ENCODE assay signal across 8 cellular contexts in genomic region chr4:154506253-154506652, GRCh38. TPM values are rescaled to one million over a fixed set of nuclear protein-coding genes. Genes with fewer than 3 reads are reported as not detected.
DNase-seq lines count a peak whose midpoint lies in the region; ATAC-seq and TF ChIP-seq lines count a peak whose summit lies in the region.

No MANE protein-coding gene starts in this region.

- H3K27ac Mint-ChIP-seq in GM23338: no peak overlapping the region

- no peak overlapping the region for H3K4me3 ChIP-seq in GM23338
- H3K4me3 ChIP-seq in Peyer's patch: no peak overlapping the region
- no peak overlapping the region for H3K4me3 ChIP-seq in foreskin fibroblast (ENCODE audit: low read depth in 1 of 2, low read length in 2 of 2)
- H3K4me3 ChIP-seq in testis: no peak overlapping the region

- no peak overlapping the region for H2AFZ ChIP-seq in GM23338

- H3K4me1 ChIP-seq in GM23338 (ENCODE audit: insufficient read depth) (0 out of 2 replicates have a peak, but pooled peaks cover 3% of the 10 kb centered on the region), Peyer's patch (no peaks in the 10 kb centered on the region), testis (no peaks in the 10 kb centered on the region)

- peak; percentile 74 for ATAC-seq in GM23338
- ATAC-seq in HG03565 (IDR thresholded peaks at IDR 0.05; ENCODE audit: unreplicated experiment): no peak

- WGBS in testis, 2 donors: 19 to 31% methylated on average over 2 of the region's 2 CpGs

- H3K4me3 Mint-ChIP-seq in GM23338: no peak overlapping the region

- DNase-seq in COR-L47 (lab: John Stamatoyannopoulos, UW) (peak; percentile 14), GM23338 (ENCODE audit: low spot score) (peak; percentile 73), Peyer's patch (no peak), foreskin fibroblast (peak; percentile 26 to 72), testis (no peak), cerebellar nuclear complex (lab: John Stamatoyannopoulos, UW) (no peak)
- DNase-seq in activated CD4-positive, alpha-beta T cell treated with anti-CD3 and anti-CD28 coated beads for 1 hour: no peak

- peaks cover 19% of the 10 kb centered on the region for H3K4me1 Mint-ChIP-seq in GM23338

- H3K36me3 ChIP-seq in GM23338 (ENCODE audit: insufficient read depth) (no peaks in the 10 kb centered on the region), Peyer's patch (no peaks in the 10 kb centered on the region), testis (ENCODE audit: low read depth, missing control alignments) (no peaks in the 10 kb centered on the region)

- H3K9me3 ChIP-seq in Peyer's patch: no peaks in the 10 kb centered on the region
- H3K9me3 ChIP-seq in testis: no peaks in the 10 kb centered on the region

- H3K27me3 ChIP-seq in GM23338 (ENCODE audit: insufficient read depth) (no peaks in the 10 kb centered on the region), Peyer's patch (no peaks in the 10 kb centered on the region), testis (no peaks in the 10 kb centered on the region)

- peak; percentile 72 to 81 for TF ChIP-seq CTCF in GM23338 (conservative IDR thresholded peaks at IDR 0.05; ENCODE audit: low read depth in 2 of 2)
- TF ChIP-seq CTCF in Peyer's patch (IDR thresholded peaks at IDR 0.05): peak in 5 of 6 experiments; percentile 3 to 38 (median 33)
- peak; percentile 45 for TF ChIP-seq CTCF in foreskin fibroblast (IDR thresholded peaks at IDR 0.05; ENCODE audit: low read depth, low read length)
- TF ChIP-seq CTCF in testis (IDR thresholded peaks at IDR 0.05): peak; percentile 28 to 42 (median 39)

- TF ChIP-seq POLR2A in Peyer's patch (IDR thresholded peaks at IDR 0.05) (no peak), testis (IDR thresholded peaks at IDR 0.05) (no peak)

- H3K36me3 Mint-ChIP-seq in GM23338 (ENCODE audit: low read depth): no peaks in the 10 kb centered on the region

- no peak overlapping the region for H3K4me2 ChIP-seq in GM23338

- intact Hi-C loops in testis (cut with DNase I; ENCODE audit: low total_unique reads): no loop called here

- H3F3A ChIP-seq in GM23338 (replicated peaks; ENCODE audit: low read depth): no peaks in the 10 kb centered on the region

- H3K9me2 ChIP-seq in GM23338 (ENCODE audit: insufficient read depth): no peaks in the 10 kb centered on the region

- no peaks in the 10 kb centered on the region for H3K79me2 ChIP-seq in GM23338 (replicated peaks; ENCODE audit: insufficient read depth)

- H3K27ac ChIP-seq in GM23338 (ENCODE audit: low read depth) (no peak overlapping the region), Peyer's patch (no peak overlapping the region), testis (no peak overlapping the region)

- no peaks in the 10 kb centered on the region; the same call in 2 of the 3 replicates for H3K9me3 Mint-ChIP-seq in GM23338

- no peaks in the 10 kb centered on the region for H3K27me3 Mint-ChIP-seq in GM23338 (ENCODE audit: insufficient read depth, low read depth, poor library complexity)

- no peaks in the 10 kb centered on the region for H4K20me1 ChIP-seq in GM23338 (replicated peaks; ENCODE audit: insufficient read depth)

TF ChIP-seq in GM23338, 12 proteins besides CTCF, POLR2A, EP300 and RAD21 (continues in another document):
- TF ChIP-seq JUNB (IDR thresholded peaks at IDR 0.05; ENCODE audit: unreplicated experiment) (no peak), ZNF114 (CRISPR knock-in tag; IDR thresholded peaks at IDR 0.05) (no peak)
- TF ChIP-seq, protein P1, sequence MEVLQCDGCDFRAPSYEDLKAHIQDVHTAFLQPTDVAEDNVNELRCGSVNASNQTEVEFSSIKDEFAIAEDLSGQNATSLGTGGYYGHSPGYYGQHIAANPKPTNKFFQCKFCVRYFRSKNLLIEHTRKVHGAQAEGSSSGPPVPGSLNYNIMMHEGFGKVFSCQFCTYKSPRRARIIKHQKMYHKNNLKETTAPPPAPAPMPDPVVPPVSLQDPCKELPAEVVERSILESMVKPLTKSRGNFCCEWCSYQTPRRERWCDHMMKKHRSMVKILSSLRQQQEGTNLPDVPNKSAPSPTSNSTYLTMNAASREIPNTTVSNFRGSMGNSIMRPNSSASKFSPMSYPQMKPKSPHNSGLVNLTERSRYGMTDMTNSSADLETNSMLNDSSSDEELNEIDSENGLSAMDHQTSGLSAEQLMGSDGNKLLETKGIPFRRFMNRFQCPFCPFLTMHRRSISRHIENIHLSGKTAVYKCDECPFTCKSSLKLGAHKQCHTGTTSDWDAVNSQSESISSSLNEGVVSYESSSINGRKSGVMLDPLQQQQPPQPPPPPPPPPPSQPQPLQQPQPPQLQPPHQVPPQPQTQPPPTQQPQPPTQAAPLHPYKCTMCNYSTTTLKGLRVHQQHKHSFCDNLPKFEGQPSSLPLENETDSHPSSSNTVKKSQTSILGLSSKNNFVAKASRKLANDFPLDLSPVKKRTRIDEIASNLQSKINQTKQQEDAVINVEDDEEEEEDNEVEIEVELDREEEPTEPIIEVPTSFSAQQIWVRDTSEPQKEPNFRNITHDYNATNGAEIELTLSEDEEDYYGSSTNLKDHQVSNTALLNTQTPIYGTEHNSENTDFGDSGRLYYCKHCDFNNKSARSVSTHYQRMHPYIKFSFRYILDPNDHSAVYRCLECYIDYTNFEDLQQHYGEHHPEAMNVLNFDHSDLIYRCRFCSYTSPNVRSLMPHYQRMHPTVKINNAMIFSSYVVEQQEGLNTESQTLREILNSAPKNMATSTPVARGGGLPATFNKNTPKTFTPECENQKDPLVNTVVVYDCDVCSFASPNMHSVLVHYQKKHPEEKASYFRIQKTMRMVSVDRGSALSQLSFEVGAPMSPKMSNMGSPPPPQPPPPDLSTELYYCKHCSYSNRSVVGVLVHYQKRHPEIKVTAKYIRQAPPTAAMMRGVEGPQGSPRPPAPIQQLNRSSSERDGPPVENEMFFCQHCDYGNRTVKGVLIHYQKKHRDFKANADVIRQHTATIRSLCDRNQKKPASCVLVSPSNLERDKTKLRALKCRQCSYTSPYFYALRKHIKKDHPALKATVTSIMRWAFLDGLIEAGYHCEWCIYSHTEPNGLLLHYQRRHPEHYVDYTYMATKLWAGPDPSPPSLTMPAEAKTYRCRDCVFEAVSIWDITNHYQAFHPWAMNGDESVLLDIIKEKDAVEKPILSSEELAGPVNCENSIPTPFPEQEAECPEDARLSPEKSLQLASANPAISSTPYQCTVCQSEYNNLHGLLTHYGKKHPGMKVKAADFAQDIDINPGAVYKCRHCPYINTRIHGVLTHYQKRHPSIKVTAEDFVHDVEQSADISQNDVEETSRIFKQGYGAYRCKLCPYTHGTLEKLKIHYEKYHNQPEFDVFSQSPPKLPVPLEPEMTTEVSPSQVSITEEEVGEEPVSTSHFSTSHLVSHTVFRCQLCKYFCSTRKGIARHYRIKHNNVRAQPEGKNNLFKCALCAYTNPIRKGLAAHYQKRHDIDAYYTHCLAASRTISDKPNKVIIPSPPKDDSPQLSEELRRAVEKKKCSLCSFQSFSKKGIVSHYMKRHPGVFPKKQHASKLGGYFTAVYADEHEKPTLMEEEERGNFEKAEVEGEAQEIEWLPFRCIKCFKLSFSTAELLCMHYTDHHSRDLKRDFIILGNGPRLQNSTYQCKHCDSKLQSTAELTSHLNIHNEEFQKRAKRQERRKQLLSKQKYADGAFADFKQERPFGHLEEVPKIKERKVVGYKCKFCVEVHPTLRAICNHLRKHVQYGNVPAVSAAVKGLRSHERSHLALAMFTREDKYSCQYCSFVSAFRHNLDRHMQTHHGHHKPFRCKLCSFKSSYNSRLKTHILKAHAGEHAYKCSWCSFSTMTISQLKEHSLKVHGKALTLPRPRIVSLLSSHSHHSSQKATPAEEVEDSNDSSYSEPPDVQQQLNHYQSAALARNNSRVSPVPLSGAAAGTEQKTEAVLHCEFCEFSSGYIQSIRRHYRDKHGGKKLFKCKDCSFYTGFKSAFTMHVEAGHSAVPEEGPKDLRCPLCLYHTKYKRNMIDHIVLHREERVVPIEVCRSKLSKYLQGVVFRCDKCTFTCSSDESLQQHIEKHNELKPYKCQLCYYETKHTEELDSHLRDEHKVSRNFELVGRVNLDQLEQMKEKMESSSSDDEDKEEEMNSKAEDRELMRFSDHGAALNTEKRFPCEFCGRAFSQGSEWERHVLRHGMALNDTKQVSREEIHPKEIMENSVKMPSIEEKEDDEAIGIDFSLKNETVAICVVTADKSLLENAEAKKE (CRISPR knock-in tag; IDR thresholded peaks at IDR 0.05): no peak

RNA-seq across cellular contexts. Expression of gene DCHS2, which starts 14.7 kb away (rescaled TPM):
- total RNA-seq in GM23338 (2014; rRNA removed; shearing (Covaris generic)): 6.3 and 7.6 TPM in 2 replicates
- 0.21 and 0.42 TPM in 2 replicates for polyA plus RNA-seq in GM23338 (2016; fragmentation: Nextera tagmentation; extraction: Ambion mirVana)
- total RNA-seq in Peyer's patch: under 1 TPM in 3 of 4 donors, not detected in 1; 0.28 to 0.88 (median 0.67) TPM
- 1 to 10 TPM; 2.4 to 6.5 TPM for total RNA-seq in testis
- 4.7 TPM for polyA plus RNA-seq in testis (ENCODE audit: insufficient read depth, low read depth, low replicate concordance)

RNA-seq across cellular contexts. Expression of gene PLRG1, which starts 43.9 kb away (rescaled TPM):
- 74.2 and 82.7 TPM in 2 replicates for total RNA-seq in GM23338 (2014; rRNA removed; shearing (Covaris generic))
- polyA plus RNA-seq in GM23338 (2016; fragmentation: Nextera tagmentation; extraction: Ambion mirVana) (73.3 and 77.3 TPM in 2 replicates), testis (ENCODE audit: insufficient read depth, low read depth, low replicate concordance) (45.8 TPM)
- total RNA-seq in Peyer's patch (10 to 100 TPM; 23.4 to 68.5 (median 42.4) TPM), testis (10 to 100 TPM; 35.3 to 46.3 TPM)

RNA-seq across cellular contexts. Expression of gene FGB, which starts 56.6 kb away (rescaled TPM):
- total RNA-seq in GM23338 (2014; rRNA removed; shearing (Covaris generic)): not detected in 2 replicates
- polyA plus RNA-seq in GM23338 (2016; fragmentation: Nextera tagmentation; extraction: Ambion mirVana) (not detected in 2 replicates), testis (ENCODE audit: insufficient read depth, low read depth, low replicate concordance) (2.7 TPM)
- total RNA-seq in Peyer's patch (not detected), testis (under 1 TPM in 1 of 2 donors, not detected in 1; 0.93 TPM)

Comparison
In these comparisons a context has a peak if more than half of its experiments do, and no peak if none do; other contexts are left out.
1. DNase-seq: peak in COR-L47 (single experiment), GM23338 (single experiment) and foreskin fibroblast (2 of 2); none in Peyer's patch (0 of 3), testis (single experiment), cerebellar nuclear complex (0 of 2) and activated CD4-positive, alpha-beta T cell treated with anti-CD3 and anti-CD28 coated beads for 1 hour (single experiment).
2. Peak in every context shown above with its lines, with median percentiles within 50 percentile points of each other: CTCF ChIP-seq.